ENCODE assay signal across 11 cellular contexts in genomic region chr16:55479560-55480197, GRCh38. TPM values are rescaled to one million over a fixed set of nuclear protein-coding genes. Genes with fewer than 3 reads are reported as not detected.
A peak's percentile ranks its signal among the peaks of the same experiment; 100 is the strongest.
DNase-seq lines count a peak whose midpoint lies in the region; ATAC-seq and TF ChIP-seq lines count a peak whose summit lies in the region.
"Had no signal": no experiment of that assay in that cellular context is flagged by ENCODE, and none has a peak within 500 bp of the region (broad histone marks: within the 10 kb centered on the region; RNA-seq: fewer than 3 reads in every experiment).

No MANE protein-coding gene starts in this region.

- H3K27me3 ChIP-seq in heart left ventricle = peaks cover 0 to 22% (median 0%) of the 10 kb centered on the region in 9 donors
- H3K27me3 ChIP-seq in duodenal mucosa (ENCODE audit: control insufficient read depth in 1 of 2, insufficient read depth in 2 of 2, low read length in 2 of 2) = peaks cover 11 to 26% of the 10 kb centered on the region in 2 donors
- H3K27me3 ChIP-seq in mucosa of rectum (ENCODE audit: control insufficient read depth in 2 of 2, insufficient read depth in 2 of 2, low read length in 2 of 2) = peaks cover 9 to 10% of the 10 kb centered on the region in 2 donors
- H3K27me3 ChIP-seq in upper lobe of right lung = no peaks in the 10 kb centered on the region

- WGBS in heart left ventricle, 4 donors = 0 to 4% (median 1%) methylated on average over 17 to 28 of the region's 28 CpGs

- peaks cover 0 to 30% (median 11%) of the 10 kb centered on the region in 9 donors for H3K36me3 ChIP-seq in heart left ventricle
- peaks cover 0 to 1% of the 10 kb centered on the region in 2 donors for H3K36me3 ChIP-seq in duodenal mucosa (ENCODE audit: control insufficient read depth in 1 of 2, insufficient read depth in 2 of 2, low read length in 2 of 2)
- peaks cover 0 to 4% of the 10 kb centered on the region in 2 donors for H3K36me3 ChIP-seq in mucosa of rectum (ENCODE audit: control insufficient read depth in 2 of 2, insufficient read depth in 2 of 2, low read length in 2 of 2)
- peaks cover 8% of the 10 kb centered on the region for H3K36me3 ChIP-seq in upper lobe of right lung

- H3K27ac ChIP-seq in heart left ventricle (peak overlapping the region; percentile 56 to 94 (median 83)), duodenal mucosa (ENCODE audit: low read depth, low read length) (peak overlapping the region; percentile 71), mucosa of rectum (ENCODE audit: low read depth in 2 of 2, low read length in 2 of 2) (peak overlapping the region; percentile 65 to 72), upper lobe of right lung (peak overlapping the region; percentile 88)

- peaks cover 0 to 45% (median 13%) of the 10 kb centered on the region in 12 donors for H3K4me1 ChIP-seq in heart left ventricle
- H3K4me1 ChIP-seq in duodenal mucosa (ENCODE audit: control insufficient read depth in 1 of 2, insufficient read depth in 2 of 2, low read length in 2 of 2) = no peaks in the 10 kb centered on the region
- H3K4me1 ChIP-seq in mucosa of rectum (ENCODE audit: control insufficient read depth in 2 of 2, insufficient read depth in 2 of 2, low read length in 2 of 2) = peaks cover 0 to 3% of the 10 kb centered on the region in 2 donors
- peaks cover 17% of the 10 kb centered on the region for H3K4me1 ChIP-seq in upper lobe of right lung

- intact Hi-C loops in heart left ventricle (cut with DNase I) (loop anchor here in 1 of 10 donors (2.0 kb wide), 1 partner anchor 23 kb away; no protein-coding TSS in a partner anchor), cardiac septum (cut with DNase I) (no loop called here), upper lobe of right lung (cut with DNase I) (no loop called here)

- H3K9me3 ChIP-seq in heart left ventricle (no peaks in the 10 kb centered on the region), duodenal mucosa (ENCODE audit: control insufficient read depth in 1 of 2, low read length in 2 of 2) (no peaks in the 10 kb centered on the region), mucosa of rectum (ENCODE audit: control insufficient read depth in 2 of 2, low read length in 2 of 2) (no peaks in the 10 kb centered on the region), upper lobe of right lung (no peaks in the 10 kb centered on the region)

- peak overlapping the region; percentile 34 to 78 (median 66) for H3K4me3 ChIP-seq in heart left ventricle
- H3K4me3 ChIP-seq in duodenal mucosa (ENCODE audit: low read depth in 1 of 2, low read length in 2 of 2) = peak overlapping the region; percentile 58 to 60
- H3K4me3 ChIP-seq in mucosa of rectum (ENCODE audit: low read length in 2 of 2) = peak overlapping the region; percentile 45 to 66
- peak overlapping the region; percentile 57 for H3K4me3 ChIP-seq in upper lobe of right lung

- no peak for TF ChIP-seq POLR2A in heart left ventricle (IDR thresholded peaks at IDR 0.05)

- H3K9ac ChIP-seq in duodenal mucosa (ENCODE audit: low read depth in 1 of 2, low read length in 2 of 2) (peak overlapping the region; percentile 43 to 51), mucosa of rectum (ENCODE audit: low read depth in 1 of 2, low read length in 2 of 2) (peak overlapping the region; percentile 24 to 40)

- DNase-seq in heart left ventricle (no peak), cardiac septum (ENCODE audit: low spot score) (no peak), upper lobe of right lung (no peak), NCI-H2107 treated with DMSO at 0.1 percent for 48 hours (lab: John Stamatoyannopoulos, UW; ENCODE audit: unreplicated experiment) (no peak)
- DNase-seq: activated naive CD4-positive, alpha-beta T cell treated with anti-CD3 and anti-CD28 coated beads, Interleukin-2, amount 50 U/mL, for 16 hours; CD8-positive, alpha-beta memory T cell; immature natural killer cell had no signal

- TF ChIP-seq CTCF in heart left ventricle (IDR thresholded peaks at IDR 0.05) (no peak), upper lobe of right lung (IDR thresholded peaks at IDR 0.05) (no peak)

- ATAC-seq in heart left ventricle = no peak
- no peak for ATAC-seq in upper lobe of right lung
- ATAC-seq in HG03520 (IDR thresholded peaks at IDR 0.05; ENCODE audit: unreplicated experiment) = no peak
- no peak for ATAC-seq in HG02763 (IDR thresholded peaks at IDR 0.05; ENCODE audit: unreplicated experiment)

RNA-seq across cellular contexts. Expression of gene MMP2, which starts 0.7 kb away (rescaled TPM):
- 100 to 1,000 TPM in 4 of 9 donors, 10 to 100 TPM in 5; 59.1 to 157 (median 77.2) TPM for total RNA-seq in heart left ventricle
- polyA plus RNA-seq in heart left ventricle = 10 to 100 TPM; 22.5 to 77.1 TPM
- total RNA-seq in cardiac septum = 83.8 TPM
- total RNA-seq in upper lobe of right lung = 353 TPM
- total RNA-seq: CD8-positive, alpha-beta memory T cell had no signal
- polyA plus RNA-seq: CD8-positive, alpha-beta memory T cell; immature natural killer cell had no signal

RNA-seq across cellular contexts. Expression of gene LPCAT2, which starts 29.2 kb away (rescaled TPM):
- total RNA-seq in heart left ventricle = 10 to 100 TPM in 3 of 9 donors, 1 to 10 TPM in 6; 4.1 to 13.6 (median 7.6) TPM
- polyA plus RNA-seq in heart left ventricle = 1 to 10 TPM; 3.8 to 5.2 TPM
- total RNA-seq in cardiac septum = 8.5 TPM
- total RNA-seq in upper lobe of right lung = 32.8 TPM
